ENCODE assay signal across 17 cellular contexts in the genomic region with DNA sequence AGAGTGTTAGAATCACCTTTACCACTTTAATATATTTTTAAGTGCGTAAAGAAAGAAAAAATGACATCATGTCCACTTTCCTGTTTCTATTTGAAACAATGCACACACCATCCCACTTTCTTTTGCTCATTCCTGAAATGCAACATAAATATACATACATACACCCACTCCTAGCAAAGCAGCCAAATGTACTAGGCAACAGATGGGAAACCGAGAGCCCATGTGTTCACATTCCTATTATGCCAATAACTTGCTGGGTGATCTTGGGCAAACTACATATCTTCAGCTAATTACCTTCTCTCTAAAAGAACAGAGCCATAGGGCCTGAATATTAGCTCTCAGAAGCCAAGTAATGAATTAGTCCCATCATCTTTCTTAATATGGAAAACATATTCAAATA.
"Had no signal": no experiment of that assay in that cellular context is flagged by ENCODE, and none has a peak within 500 bp of the region (broad histone marks: within the 10 kb centered on the region; RNA-seq: fewer than 3 reads in every experiment).

No MANE protein-coding gene starts in this region.

- H3K27me3 ChIP-seq: foreskin keratinocyte, heart left ventricle, neutrophil, right atrium auricular region, stomach had no signal

- DNase-seq: effector CD4-positive, alpha-beta T cell; endodermal cell; erythroblast; foreskin keratinocyte; heart left ventricle; kidney glomerular epithelial cell; mesendoderm; naive thymus-derived CD8-positive, alpha-beta T cell; small intestine; stimulated activated CD4-positive, alpha-beta T cell treated with anti-CD3 and anti-CD28 coated beads, Interleukin-12 subunit alpha, Interleukin-12 subunit beta, amount 100 ng/mL, for 4 hours; stimulated activated naive CD4-positive, alpha-beta T cell; stomach; substantia nigra; trophoblast cell had no signal

- H3K4me3 ChIP-seq: coronary artery, heart left ventricle, right atrium auricular region, stomach had no signal

- H3K4me1 ChIP-seq: foreskin keratinocyte, heart left ventricle, right atrium auricular region, stomach had no signal

- H3K36me3 ChIP-seq: heart left ventricle, neutrophil, right atrium auricular region, stomach had no signal

- H3K27ac ChIP-seq: coronary artery, foreskin keratinocyte, heart left ventricle, neutrophil, right atrium auricular region, stomach had no signal

- ATAC-seq: foreskin keratinocyte; heart left ventricle; naive thymus-derived CD8-positive, alpha-beta T cell had no signal

- H3K9me3 ChIP-seq: neutrophil, right atrium auricular region had no signal
